Comparison of ENCODE assay signal across 1 cellular context in the genomic region with DNA sequence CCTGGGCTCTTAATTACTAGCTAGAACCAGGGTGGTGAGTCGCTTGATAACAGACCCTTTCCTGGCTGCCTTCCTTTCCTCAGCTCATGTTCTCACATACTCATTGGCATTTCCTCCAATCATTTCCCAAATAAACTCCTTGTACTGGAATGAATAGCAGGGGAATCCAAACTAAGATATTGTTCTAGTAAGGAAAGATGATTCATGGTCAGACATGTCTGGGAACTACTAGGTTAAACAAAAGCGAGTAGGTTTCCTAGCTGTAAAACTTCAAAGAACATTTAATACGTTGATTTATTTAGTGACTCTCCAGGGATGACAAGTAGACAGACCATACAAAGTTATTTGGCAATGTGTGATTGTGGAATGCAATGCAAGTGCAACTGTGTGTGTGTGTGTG.
TF ChIP-seq lines count a peak whose summit lies in the region.

No MANE protein-coding gene starts in this region.

TF ChIP-seq in endothelial cell of umbilical vein, 7 proteins besides CTCF, POLR2A, EP300 and RAD21:
- no peak for TF ChIP-seq MYC (IDR thresholded peaks at IDR 0.05; ENCODE audit: low read depth, low read length)
- TF ChIP-seq, protein P1, sequence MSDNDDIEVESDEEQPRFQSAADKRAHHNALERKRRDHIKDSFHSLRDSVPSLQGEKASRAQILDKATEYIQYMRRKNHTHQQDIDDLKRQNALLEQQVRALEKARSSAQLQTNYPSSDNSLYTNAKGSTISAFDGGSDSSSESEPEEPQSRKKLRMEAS (IDR thresholded peaks at IDR 0.05; ENCODE audit: insufficient read depth, insufficient read length), result no peak
- TF ChIP-seq EZH2 (IDR thresholded peaks at IDR 0.05; ENCODE audit: borderline replicate concordance, low read depth, low read length, severe bottlenecking), result no peak
- peak; percentile 85 for TF ChIP-seq FOS (IDR thresholded peaks at IDR 0.05; ENCODE audit: borderline replicate concordance, insufficient read depth, low read length)
- no peak for TF ChIP-seq POLR2AphosphoS5 (IDR thresholded peaks at IDR 0.05; ENCODE audit: insufficient read depth, low read depth, low read length)
- peak; percentile 53 for TF ChIP-seq GATA2 (IDR thresholded peaks at IDR 0.05; ENCODE audit: insufficient read depth, insufficient read length, low read depth, low read length)
- peak; percentile 49 for TF ChIP-seq JUN (IDR thresholded peaks at IDR 0.05; ENCODE audit: borderline replicate concordance, insufficient read depth, insufficient read length, low read depth)
TF ChIP-seq in endothelial cell of umbilical vein: peak in this region for 3.
